In the genomic region with DNA sequence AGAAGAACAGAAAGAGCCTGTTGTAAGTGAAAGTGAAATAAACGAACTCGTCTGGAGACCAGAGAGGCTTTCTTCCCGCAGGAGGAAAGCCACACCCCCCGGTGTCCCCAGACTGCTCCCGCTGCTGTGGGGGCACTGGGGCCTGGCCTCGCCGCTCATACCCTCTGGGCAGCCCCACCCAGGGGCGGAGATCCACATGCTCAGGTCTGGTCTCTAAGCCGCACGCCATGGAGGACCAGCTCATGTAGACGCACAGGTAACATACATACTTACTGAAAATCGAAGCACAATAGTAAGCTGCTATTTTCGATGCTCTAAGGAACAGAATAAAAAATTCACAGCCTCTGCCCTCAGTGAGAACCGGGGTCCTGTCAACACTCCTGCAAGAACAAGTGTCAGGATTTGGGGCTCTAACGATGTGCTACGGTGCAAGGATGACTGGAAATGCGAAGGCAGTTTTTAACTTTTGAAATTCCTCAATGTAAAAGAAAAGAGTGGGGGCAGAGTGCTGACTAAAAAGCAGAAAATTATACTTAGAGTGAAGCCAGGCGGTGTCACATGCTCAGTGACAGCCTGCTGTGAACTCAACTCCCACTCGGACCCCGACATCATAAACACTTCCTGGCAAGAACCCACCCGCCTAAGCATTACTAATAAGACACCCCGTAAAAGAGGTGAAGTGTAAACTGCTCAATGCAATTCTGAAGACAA, we compare ENCODE assay signal across 9 cellular contexts.
A peak's percentile ranks its signal among the peaks of the same experiment; 100 is the strongest.
DNase-seq lines count a peak whose midpoint lies in the region; ATAC-seq and TF ChIP-seq lines count a peak whose summit lies in the region.
"Had no signal": no experiment of that assay in that cellular context is flagged by ENCODE, and none has a peak within 500 bp of the region (broad histone marks: within the 10 kb centered on the region; RNA-seq: fewer than 3 reads in every experiment).

No MANE protein-coding gene starts in this region.

- peak overlapping the region; percentile 47; the same call in 1 of the 2 replicates for H3K4me2 ChIP-seq in OCI-LY7 (ENCODE audit: low read length)

- DNase-seq in GM10248 (ENCODE audit: extremely low spot score): peak; percentile 62
- DNase-seq in OCI-LY7 (ENCODE audit: low spot score): no peak
- DNase-seq in activated effector memory CD4-positive, alpha-beta T cell treated with Interleukin-2 at 50 U/mL for 16 hours: peak; percentile 44
- peak; percentile 28 to 56 for DNase-seq in stimulated activated CD4-positive, alpha-beta T cell treated with anti-CD3 and anti-CD28 coated beads, Interleukin-1b, Interleukin-23, amount 100 ng/mL, for 1 hour (ENCODE audit: low read depth in 2 of 2)
- no peak for DNase-seq in occipital lobe (lab: John Stamatoyannopoulos, UW)
- no peak for DNase-seq in superior temporal gyrus (ENCODE audit: extremely low spot score)
- DNase-seq: NCI-H1092 had no signal

- no peaks in the 10 kb centered on the region for H3K9me3 ChIP-seq in OCI-LY7 (ENCODE audit: low read length)

- H3K36me3 ChIP-seq in OCI-LY7 (ENCODE audit: insufficient read depth, low read length): no peaks in the 10 kb centered on the region

- H2AFZ ChIP-seq in OCI-LY7 (ENCODE audit: low read length): no peak overlapping the region

- H3K27ac ChIP-seq in OCI-LY7 (ENCODE audit: low read depth, low read length, poor library complexity, severe bottlenecking): no peak overlapping the region

- no peaks in the 10 kb centered on the region for H4K20me1 ChIP-seq in OCI-LY7 (ENCODE audit: insufficient read depth, low read length)

- BruUV-seq in OCI-LY7 (replicated peaks; lab: Mats Ljungman, UMichigan): no TSS peak

- H3K4me3 ChIP-seq in OCI-LY7 (ENCODE audit: low read depth, low read length, poor library complexity, severe bottlenecking): no peak overlapping the region

- CTCF ChIA-PET in GM10248 (lab: Yijun Ruan, JAX): interaction anchor here (0.6 to 2.8 kb wide), 4 partner anchors 9 to 353 kb away, joined by 3 to 7 read pairs (median 3); no protein-coding TSS in a partner anchor
- CTCF ChIA-PET in OCI-LY7 (lab: Charles Lee; ENCODE audit: unreplicated experiment): no interaction called here

- peaks cover 4% of the 10 kb centered on the region for H3K4me1 ChIP-seq in OCI-LY7 (ENCODE audit: insufficient read depth, low read length, poor library complexity, severe bottlenecking)

- no peaks in the 10 kb centered on the region for H3K79me2 ChIP-seq in OCI-LY7 (ENCODE audit: insufficient read depth, low read depth, low read length)

- ATAC-seq in HG02588 (IDR thresholded peaks at IDR 0.05; ENCODE audit: unreplicated experiment) (no peak), HG03095 (IDR thresholded peaks at IDR 0.05; ENCODE audit: unreplicated experiment) (no peak)

- TF ChIP-seq CTCF in GM10248 (IDR thresholded peaks at IDR 0.05; ENCODE audit: control extremely low read depth, extremely low read depth, low read depth, missing control alignments) (no peak), OCI-LY7 (conservative IDR thresholded peaks at IDR 0.05; ENCODE audit: low read length) (no peak)

- POLR2A ChIA-PET in GM10248 (lab: Yijun Ruan, JAX) (interaction anchor here (0.6 kb wide), 1 partner anchor 110 kb away, joined by 3 read pairs; the partner anchor contains the start of gene IRF4), OCI-LY7 (lab: Charles Lee) (no interaction called here)

- intact Hi-C loops in OCI-LY7 (cut with micrococcal nuclease; ENCODE audit: unreplicated experiment): no loop called here

- no peaks in the 10 kb centered on the region for H3K9me2 ChIP-seq in OCI-LY7 (ENCODE audit: insufficient read depth, low read length)

Comparison
In these comparisons a context has a peak if more than half of its experiments do, and no peak if none do; other contexts are left out.
1. DNase-seq: peak in GM10248 (single experiment), activated effector memory CD4-positive, alpha-beta T cell treated with Interleukin-2 at 50 U/mL for 16 hours (single experiment) and stimulated activated CD4-positive, alpha-beta T cell treated with anti-CD3 and anti-CD28 coated beads, Interleukin-1b, Interleukin-23, amount 100 ng/mL, for 1 hour (2 of 2); none in OCI-LY7 (single experiment), occipital lobe (single experiment) and superior temporal gyrus (single experiment).